In genomic region chr4:82567444-82567843, GRCh38 we compare ENCODE assay signal across 37 cellular contexts. TPM values are rescaled to one million over a fixed set of nuclear protein-coding genes. Genes with fewer than 3 reads are reported as not detected.
"Had no signal": no experiment of that assay in that cellular context is flagged by ENCODE, and none has a peak within 500 bp of the region (broad histone marks: within the 10 kb centered on the region; RNA-seq: fewer than 3 reads in every experiment).

No MANE protein-coding gene starts in this region.

- H3K9me3 ChIP-seq: MG63 had no signal

- H3K4me3 ChIP-seq: MG63 had no signal

- H3K36me3 ChIP-seq: MG63 had no signal

- H3K27me3 ChIP-seq: MG63 had no signal

- DNase-seq: Karpas-422, Kasumi-1, MG63, MM.1S, MV-4-11, NCI-H1048, NCI-H1092, NCI-H1092 treated with DMSO at 0.1 percent for 48 hours, NCI-H1105, NCI-H1105 treated with DMSO at 0.1 percent for 48 hours, NCI-H1417, NCI-H1417 treated with DMSO at 0.1 percent for 48 hours, NCI-H1436, NCI-H1436 treated with DMSO at 0.1 percent for 48 hours, NCI-H146, NCI-H1694, NCI-H1694 treated with DMSO at 0.1 percent for 48 hours, NCI-H187, NCI-H187 treated with DMSO at 0.1 percent for 48 hours, NCI-H1930, NCI-H2029, NCI-H2029 treated with DMSO at 0.1 percent for 48 hours, NCI-H2081, NCI-H2081 treated with DMSO at 0.1 percent for 48 hours, NCI-H2107, NCI-H2171, NCI-H2171 treated with DMSO at 0.1 percent for 48 hours, NCI-H2227 treated with DMSO at 0.1 percent for 48 hours, NCI-H226, NCI-H345, NCI-H446, NCI-H446 treated with DMSO at 0.1 percent for 48 hours, NCI-H510A, NCI-H510A treated with DMSO at 0.1 percent for 48 hours, NCI-H524 had no signal

RNA-seq across cellular contexts. Expression of gene TMEM150C, which starts 5.7 kb away (rescaled TPM):
- total RNA-seq: LHCN-M2, MCF 10A had no signal
